In genomic region chr9:106691629-106692028, GRCh38 we compare ENCODE assay signal across 20 cellular contexts.
"Had no signal": no experiment of that assay in that cellular context is flagged by ENCODE, and none has a peak within 500 bp of the region (broad histone marks: within the 10 kb centered on the region; RNA-seq: fewer than 3 reads in every experiment).

No MANE protein-coding gene starts in this region.

- H3K4me3 ChIP-seq: coronary artery, dorsolateral prefrontal cortex, esophagus muscularis mucosa, gastrocnemius medialis, heart right ventricle, left lung, lower lobe of right lung, mucosa of descending colon had no signal

- ATAC-seq: gastrocnemius medialis, heart right ventricle, left cardiac atrium, left lung, left ventricle myocardium superior, lower lobe of right lung, mucosa of descending colon had no signal

- H3K27ac ChIP-seq: coronary artery, dorsolateral prefrontal cortex, esophagus muscularis mucosa, gastrocnemius medialis, heart right ventricle, left lung, lower lobe of right lung had no signal

- H3K9me3 ChIP-seq: esophagus muscularis mucosa, gastrocnemius medialis, heart right ventricle, left lung, lower lobe of right lung, mucosa of descending colon had no signal

- H3K27me3 ChIP-seq: esophagus muscularis mucosa, gastrocnemius medialis, heart right ventricle, left lung had no signal

- DNase-seq: dermis blood vessel endothelial cell; dorsolateral prefrontal cortex; effector CD4-positive, alpha-beta T cell; effector memory CD4-positive, alpha-beta T cell; foreskin fibroblast; foreskin melanocyte; gastrocnemius medialis; glutamatergic neuron; head of caudate nucleus; heart right ventricle; hippocampal formation; left cardiac atrium; left lung; left ventricle myocardium superior; lower lobe of right lung; mesenchymal stem cell; mucosa of descending colon; naive B cell had no signal

- H3K36me3 ChIP-seq: esophagus muscularis mucosa, gastrocnemius medialis, heart right ventricle, left lung, lower lobe of right lung had no signal

- H3K4me1 ChIP-seq: gastrocnemius medialis, left lung, lower lobe of right lung had no signal
